ENCODE assay signal across 20 cellular contexts in genomic region chr11:112902411-112903011, GRCh38. TPM values are rescaled to one million over a fixed set of nuclear protein-coding genes. Genes with fewer than 3 reads are reported as not detected.
A peak's percentile ranks its signal among the peaks of the same experiment; 100 is the strongest.
DNase-seq lines count a peak whose midpoint lies in the region; ATAC-seq and TF ChIP-seq lines count a peak whose summit lies in the region.
"Had no signal": no experiment of that assay in that cellular context is flagged by ENCODE, and none has a peak within 500 bp of the region (broad histone marks: within the 10 kb centered on the region; RNA-seq: fewer than 3 reads in every experiment).

No MANE protein-coding gene starts in this region.

- TF ChIP-seq POLR2A in sigmoid colon (IDR thresholded peaks at IDR 0.05) (no peak), GM18505 (IDR thresholded peaks at IDR 0.05; ENCODE audit: borderline replicate concordance, extremely low read depth, insufficient read depth, insufficient read length) (no peak)

- 51 to 59% methylated on average over 2 of the region's 2 CpGs for WGBS in sigmoid colon, 2 donors

- peak in 1 of 61 donors; percentile 5 for DNase-seq in caudate nucleus (lab: John Stamatoyannopoulos, UW)
- DNase-seq in left lung: no peak
- no peak for DNase-seq in sciatic nerve (ENCODE audit: low spot score)
- DNase-seq in stimulated activated naive CD8-positive, alpha-beta T cell treated with anti-CD3 and anti-CD28 coated beads, Interleukin-15, Interleukin-2, amounts not matched to agents 100 U/mL and 50 U/mL, for 24 hours: no peak
- no peak for DNase-seq in sigmoid colon
- DNase-seq: activated CD4-positive, alpha-beta T cell treated with anti-CD3 and anti-CD28 coated beads for 48 hours; colonic mucosa; naive B cell; NCI-H1436; NCI-H524 treated with DMSO at 0.1 percent for 48 hours; SHP77; stimulated activated CD4-positive, alpha-beta T cell treated with anti-CD3 and anti-CD28 coated beads, Interleukin-4, amount 100 ng/mL, for 24 hours; T-cell had no signal

- H3K9me3 ChIP-seq in BLaER1: no peaks in the 10 kb centered on the region
- H3K9me3 ChIP-seq in left lung: no peaks in the 10 kb centered on the region
- H3K9me3 ChIP-seq in sigmoid colon: no peaks in the 10 kb centered on the region
- H3K9me3 ChIP-seq: colonic mucosa had no signal

- H3K27me3 ChIP-seq in BLaER1 (no peaks in the 10 kb centered on the region), left lung (no peaks in the 10 kb centered on the region), sigmoid colon (no peaks in the 10 kb centered on the region)
- H3K27me3 ChIP-seq: colonic mucosa had no signal

- no peaks in the 10 kb centered on the region for H3K36me3 ChIP-seq in BLaER1
- H3K36me3 ChIP-seq in left lung: no peaks in the 10 kb centered on the region
- no peaks in the 10 kb centered on the region for H3K36me3 ChIP-seq in sigmoid colon
- H3K36me3 ChIP-seq: colonic mucosa had no signal

- TF ChIP-seq CTCF in left lung (IDR thresholded peaks at IDR 0.05): no peak
- TF ChIP-seq CTCF in sigmoid colon (IDR thresholded peaks at IDR 0.05): no peak

- no peak overlapping the region for H3K27ac ChIP-seq in BLaER1
- H3K27ac ChIP-seq in caudate nucleus (ENCODE audit: low read depth, low read length): peak overlapping the region; percentile 96
- no peak overlapping the region for H3K27ac ChIP-seq in left lung
- peak overlapping the region in 2 of 4 donors; percentile 12 to 26 for H3K27ac ChIP-seq in sigmoid colon
- H3K27ac ChIP-seq: colonic mucosa, parathyroid adenoma had no signal

- ATAC-seq in left lung: peak; percentile 32
- ATAC-seq in sciatic nerve: peak; percentile 75
- no peak for ATAC-seq in stimulated activated naive CD8-positive, alpha-beta T cell treated with anti-CD3 and anti-CD28 coated beads, Interleukin-15, Interleukin-2, amounts not matched to agents 100 U/mL and 50 U/mL, for 24 hours
- no peak for ATAC-seq in HG02970 (IDR thresholded peaks at IDR 0.05; ENCODE audit: low FRiP score, unreplicated experiment)
- ATAC-seq in GM18505 (IDR thresholded peaks at IDR 0.05; ENCODE audit: unreplicated experiment): no peak
- ATAC-seq: activated naive CD4-positive, alpha-beta T cell treated with anti-CD3 and anti-CD28 coated beads, Interleukin-2, amount 50 U/mL, for 72 hours; T-cell had no signal

- H3K4me2 ChIP-seq in BLaER1: peak overlapping the region; percentile 38

- H4K20me1 ChIP-seq in BLaER1: no peaks in the 10 kb centered on the region

- no peak overlapping the region for H3K9ac ChIP-seq in BLaER1
- H3K9ac ChIP-seq: parathyroid adenoma had no signal

- peaks cover 17% of the 10 kb centered on the region for H3K4me1 ChIP-seq in BLaER1
- H3K4me1 ChIP-seq in left lung: no peaks in the 10 kb centered on the region
- H3K4me1 ChIP-seq in sigmoid colon: peaks cover 0 to 19% (median 13%) of the 10 kb centered on the region in 4 donors
- H3K4me1 ChIP-seq: colonic mucosa, parathyroid adenoma had no signal

- intact Hi-C loops in left lung (cut with DNase I): no loop called here
- intact Hi-C loops in sciatic nerve (cut with DNase I): no loop called here
- intact Hi-C loops in sigmoid colon (cut with DNase I): no loop called here

- H3K4me3 ChIP-seq in BLaER1 (no peak overlapping the region), left lung (no peak overlapping the region), sigmoid colon (no peak overlapping the region)
- H3K4me3 ChIP-seq: colonic mucosa, lung had no signal

- no peak for TF ChIP-seq EP300 in sigmoid colon (IDR thresholded peaks at IDR 0.05)

RNA-seq across cellular contexts. Expression of gene NCAM1, which starts 58.7 kb away (rescaled TPM):
- total RNA-seq in left lung (1 to 10 TPM; 1.7 to 4.5 TPM), sciatic nerve (84.7 TPM), sigmoid colon (100 to 1,000 TPM in 1 of 4 donors, 10 to 100 TPM in 3; 64.2 to 124 (median 90.4) TPM)
- polyA plus RNA-seq in sigmoid colon: 1 to 10 TPM in 2 of 3 donors, under 1 TPM in 1; 0.46 to 9.7 (median 7.2) TPM
- total RNA-seq: OCI-LY7 had no signal

Comparison
In these comparisons a context has a peak if more than half of its experiments do, and no peak if none do; other contexts are left out.
1. ATAC-seq: peak in left lung (single experiment) and sciatic nerve (single experiment); none in stimulated activated naive CD8-positive, alpha-beta T cell treated with anti-CD3 and anti-CD28 coated beads, Interleukin-15, Interleukin-2, amounts not matched to agents 100 U/mL and 50 U/mL, for 24 hours (single experiment), HG02970 (single experiment) and GM18505 (single experiment).
2. RNA of gene NCAM1, which starts 58.7 kb away (total RNA-seq): 64.2 to 124 TPM in sigmoid colon and 84.7 TPM in sciatic nerve (single experiment); 1.7 to 4.5 TPM in left lung; every median in the first group is over 10 times any median in the second.